ENCODE assay signal across 8 cellular contexts in the genomic region with DNA sequence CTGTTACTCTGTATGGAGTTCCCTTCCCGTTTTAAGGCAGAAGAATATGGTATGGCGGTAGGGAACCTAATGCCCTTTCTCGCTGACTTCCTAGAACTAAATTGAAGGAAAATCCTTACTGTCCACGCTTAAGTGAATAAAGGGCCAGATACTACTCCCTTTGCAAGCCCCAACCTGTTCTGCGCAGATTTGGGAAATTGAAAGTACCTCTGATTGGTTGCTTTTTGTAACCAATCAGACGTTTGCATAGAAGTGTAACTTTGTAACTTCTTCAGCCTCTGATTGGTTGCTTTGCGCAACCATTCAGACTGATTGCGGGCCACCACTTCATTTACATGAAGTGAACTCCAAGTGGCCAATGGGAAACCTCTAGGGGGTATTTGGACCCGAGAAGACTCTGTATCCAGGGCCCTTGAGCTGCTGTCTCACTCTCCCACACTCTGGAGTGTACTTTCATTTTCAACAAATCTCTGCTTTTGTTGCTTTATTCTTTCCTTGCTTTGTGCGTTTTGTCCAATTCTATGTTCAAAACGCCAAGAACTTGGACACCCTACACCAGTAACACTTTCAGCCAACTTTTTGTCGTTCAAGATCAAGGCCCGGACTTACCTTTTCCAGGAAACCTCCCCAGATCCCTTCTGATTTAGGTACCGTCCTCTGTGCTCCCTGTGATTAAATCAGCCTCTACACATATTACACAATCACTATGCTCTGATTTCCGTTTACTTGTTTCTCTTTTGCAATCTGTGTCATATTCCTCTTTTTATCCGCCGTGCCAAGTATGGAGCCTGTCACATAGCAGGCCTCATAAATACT. TPM values are rescaled to one million over a fixed set of nuclear protein-coding genes. Genes with fewer than 3 reads are reported as not detected.
DNase-seq lines count a peak whose midpoint lies in the region; ATAC-seq and TF ChIP-seq lines count a peak whose summit lies in the region.

No MANE protein-coding gene starts in this region.

- ATAC-seq in RWPE2 (ENCODE audit: low read depth), result no peak
- no peak for ATAC-seq in HG03025 (IDR thresholded peaks at IDR 0.05; ENCODE audit: low FRiP score, unreplicated experiment)
- ATAC-seq in GM19455 (IDR thresholded peaks at IDR 0.05; ENCODE audit: unreplicated experiment), result no peak

- H3K36me3 ChIP-seq in RWPE2 (ENCODE audit: low read depth), result peaks cover 30% of the 10 kb centered on the region

- DNase-seq in HT1080 (ENCODE audit: low read depth), result peak; percentile 86
- DNase-seq in RWPE2 (ENCODE audit: low spot score), result no peak
- peak; percentile 85 for DNase-seq in fibroblast of villous mesenchyme (ENCODE audit: low read depth)
- no peak for DNase-seq in skeletal muscle cell (ENCODE audit: low read depth)
- DNase-seq in T1000 (lab: John Stamatoyannopoulos, UW), result no peak
- no peak for DNase-seq in stimulated activated CD4-positive, alpha-beta T cell treated with anti-CD3 and anti-CD28 coated beads, Interleukin-2, amount 100 ng/mL, for 24 hours

- H3K9me3 ChIP-seq in RWPE2 (ENCODE audit: severe bottlenecking), result no peaks in the 10 kb centered on the region

- TF ChIP-seq CTCF in RWPE2 (IDR thresholded peaks at IDR 0.05; ENCODE audit: poor library complexity, severe bottlenecking), result no peak
- no peak for TF ChIP-seq CTCF in fibroblast of villous mesenchyme (IDR thresholded peaks at IDR 0.05; ENCODE audit: insufficient read depth, low read depth, low read length)

- H3K27me3 ChIP-seq in RWPE2 (ENCODE audit: insufficient read depth, poor library complexity, severe bottlenecking), result no peaks in the 10 kb centered on the region

- H3K4me3 ChIP-seq in RWPE2 (ENCODE audit: severe bottlenecking) (peak overlapping the region; percentile 82), fibroblast of villous mesenchyme (ENCODE audit: low read depth, low read length) (peak overlapping the region; percentile 99), skeletal muscle cell (ENCODE audit: low read depth, low read length) (peak overlapping the region; percentile 99)

- no peak overlapping the region for H3K27ac ChIP-seq in RWPE2 (ENCODE audit: poor library complexity, severe bottlenecking)

- H3K4me1 ChIP-seq in RWPE2 (ENCODE audit: insufficient read depth, poor library complexity, severe bottlenecking), result peaks cover 36% of the 10 kb centered on the region

RNA-seq across cellular contexts. Expression of gene TMEM33, which starts 1.0 kb away (rescaled TPM):
- 113 and 161 TPM in 2 replicates for total RNA-seq in HT1080 (2014; rRNA removed; shearing (Covaris generic))
- 74.3 and 84.1 TPM in 2 replicates for polyA plus RNA-seq in HT1080 (2015; cell fraction: cytosol; rRNA removed)
- polyA plus RNA-seq in HT1080 (2015; cell fraction: nucleus; rRNA removed), result 91.2 and 97.1 TPM in 2 replicates
- 48.3 and 58.7 TPM in 2 replicates for total RNA-seq in fibroblast of villous mesenchyme

RNA-seq across cellular contexts. Expression of gene DCAF4L1, which starts 47.4 kb away (rescaled TPM):
- 0.19 and 0.33 TPM in 2 replicates for total RNA-seq in HT1080 (2014; rRNA removed; shearing (Covaris generic))
- 0.14 TPM in 2 replicates for polyA plus RNA-seq in HT1080 (2015; cell fraction: cytosol; rRNA removed)
- 0.94 and 1.2 TPM in 2 replicates for polyA plus RNA-seq in HT1080 (2015; cell fraction: nucleus; rRNA removed)
- under 0.01 TPM in 2 replicates for total RNA-seq in fibroblast of villous mesenchyme

RNA-seq across cellular contexts. Expression of gene SLC30A9, which starts 56.1 kb away (rescaled TPM):
- total RNA-seq in HT1080 (2014; rRNA removed; shearing (Covaris generic)), result 62.4 and 84.8 TPM in 2 replicates
- polyA plus RNA-seq in HT1080 (2015; cell fraction: cytosol; rRNA removed), result 47.9 and 62.1 TPM in 2 replicates
- polyA plus RNA-seq in HT1080 (2015; cell fraction: nucleus; rRNA removed), result 32.0 and 34.1 TPM in 2 replicates
- 72.5 and 85.9 TPM in 2 replicates for total RNA-seq in fibroblast of villous mesenchyme

Comparison
In these comparisons a context has a peak if more than half of its experiments do, and no peak if none do; other contexts are left out.
1. DNase-seq: peak in HT1080 (single experiment) and fibroblast of villous mesenchyme (single experiment); none in RWPE2 (single experiment), skeletal muscle cell (single experiment), T1000 (single experiment) and stimulated activated CD4-positive, alpha-beta T cell treated with anti-CD3 and anti-CD28 coated beads, Interleukin-2, amount 100 ng/mL, for 24 hours (0 of 2).
2. Peak in every context shown above with its lines, with median percentiles within 50 percentile points of each other: H3K4me3 ChIP-seq.